18 cellular contexts compared by ENCODE assay signal in the genomic region with DNA sequence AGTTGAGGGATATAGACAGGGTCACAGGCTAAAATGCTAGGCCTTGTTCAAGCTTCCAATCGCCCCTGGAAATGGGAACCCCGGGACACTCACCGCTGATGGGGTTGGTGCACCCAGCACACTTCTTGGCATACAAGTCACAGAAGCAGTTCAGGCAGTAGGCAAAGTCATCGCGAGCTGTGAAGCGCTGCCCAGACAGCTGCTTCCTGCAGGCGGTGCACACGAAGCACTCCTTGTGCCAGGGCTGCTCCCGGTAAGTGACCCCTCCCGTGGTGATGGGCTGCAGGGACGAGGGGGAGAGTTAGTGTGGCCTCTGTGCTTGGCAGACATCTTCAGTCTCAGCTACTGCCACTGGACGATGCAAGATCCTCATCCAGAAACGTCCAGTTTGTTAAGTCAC.
"Had no signal": no experiment of that assay in that cellular context is flagged by ENCODE, and none has a peak within 500 bp of the region (broad histone marks: within the 10 kb centered on the region; RNA-seq: fewer than 3 reads in every experiment).

No MANE protein-coding gene starts in this region.

- H3K36me3 ChIP-seq: prostate gland, uterus had no signal

- H3K27me3 ChIP-seq: ascending aorta, colonic mucosa, uterus had no signal

- H3K4me1 ChIP-seq: ascending aorta, colonic mucosa, lower lobe of right lung, prostate gland had no signal

- H3K4me3 ChIP-seq: ascending aorta, colonic mucosa, lower lobe of right lung, prostate gland, thoracic aorta, uterus had no signal

- H3K9me3 ChIP-seq: ascending aorta, colonic mucosa, lower lobe of right lung, prostate gland, thoracic aorta, uterus had no signal

- DNase-seq: activated CD4-positive, alpha-beta memory T cell treated with anti-CD3 and anti-CD28 coated beads, Interleukin-2, amount 10 ng/mL, durations not matched to agents 7 days and 5 days; activated CD4-positive, alpha-beta T cell treated with anti-CD3 and anti-CD28 coated beads for 1 hour; activated gamma-delta T cell; activated T-cell treated with anti-CD3 and anti-CD28 coated beads, Interleukin-2, amount 50 U/mL, for 48 hours; caudate nucleus; colonic mucosa; effector CD8-positive, alpha-beta T cell; hippocampal formation; lower lobe of right lung; midbrain; naive B cell; stimulated activated CD4-positive, alpha-beta T cell treated with anti-CD3 and anti-CD28 coated beads, Interleukin-2, amount 100 ng/mL, for 48 hours; stimulated activated naive CD4-positive, alpha-beta T cell treated with Interleukin-2 at 50 U/mL for 16 hours; T-helper 9 cell; uterus had no signal

- H3K27ac ChIP-seq: ascending aorta, colonic mucosa, lower lobe of right lung, prostate gland, thoracic aorta, uterus had no signal
